Comparison of ENCODE assay signal across 26 cellular contexts in the genomic region with DNA sequence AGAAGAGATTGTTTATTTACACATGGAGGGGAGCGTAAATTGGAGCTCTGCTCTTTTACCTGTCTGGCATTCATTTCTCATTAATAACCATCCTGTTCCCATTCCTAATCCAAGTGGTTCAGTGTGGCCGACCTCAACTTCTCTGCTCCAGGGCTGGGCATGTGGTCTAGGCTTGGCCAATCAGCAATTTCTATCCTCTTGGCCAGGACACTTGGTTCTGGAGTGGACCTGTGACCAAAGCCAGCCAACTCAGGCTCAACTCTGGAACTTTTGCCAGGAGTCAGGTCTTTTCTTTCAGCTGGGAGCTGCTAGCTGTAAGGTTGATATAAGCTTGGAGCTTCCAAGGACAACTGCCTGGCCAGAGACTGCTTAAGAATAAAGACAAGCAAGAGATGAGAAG. TPM values are rescaled to one million over a fixed set of nuclear protein-coding genes. Genes with fewer than 3 reads are reported as not detected.
"Had no signal": no experiment of that assay in that cellular context is flagged by ENCODE, and none has a peak within 500 bp of the region (broad histone marks: within the 10 kb centered on the region; RNA-seq: fewer than 3 reads in every experiment).

No MANE protein-coding gene starts in this region.

- H3K27ac ChIP-seq: ascending aorta, SJSA1 had no signal

- DNase-seq: activated CD4-positive, alpha-beta T cell treated with anti-CD3 and anti-CD28 coated beads for 4 hours; activated CD4-positive, alpha-beta T cell treated with anti-CD3 and anti-CD28 coated beads, Interleukin-2, amount 50 U/mL, for 48 hours; activated CD8-positive, alpha-beta memory T cell treated with anti-CD3 and anti-CD28 coated beads, Interleukin-2, amount 10 ng/mL, durations not matched to agents 7 days and 5 days; activated effector memory CD4-positive, alpha-beta T cell treated with anti-CD3 and anti-CD28 coated beads, Interleukin-2, amount 50 U/mL, for 16 hours; activated naive CD4-positive, alpha-beta T cell treated with Interleukin-2 at 50 U/mL for 16 hours; activated naive CD8-positive, alpha-beta T cell treated with anti-CD3 and anti-CD28 coated beads, Interleukin-2, amount 50 U/mL, for 24 hours; activated T-cell treated with anti-CD3 and anti-CD28 coated beads, Interleukin-2, amount 50 U/mL, for 4 hours; amniotic stem cell; body of pancreas; MG63; NCI-H1105; NCI-H1436 treated with DMSO at 0.1 percent for 48 hours; NCI-H187; NCI-H2081 treated with DMSO at 0.1 percent for 48 hours; NCI-H446 treated with DMSO at 0.1 percent for 48 hours; NCI-H526 treated with DMSO at 0.1 percent for 48 hours; NCI-H82; RPMI8226; SHP77; SW 1271 had no signal

- H3K36me3 Mint-ChIP-seq: activated CD8-positive, alpha-beta memory T cell treated with anti-CD3 and anti-CD28 coated beads, Interleukin-2, amount 10 ng/mL, durations not matched to agents 7 days and 5 days; activated naive CD4-positive, alpha-beta T cell treated with anti-CD3 and anti-CD28 coated beads, Interleukin-2, amount 50 U/mL, for 72 hours had no signal

- H3K9me3 Mint-ChIP-seq: activated naive CD4-positive, alpha-beta T cell treated with anti-CD3 and anti-CD28 coated beads, Interleukin-2, amount 50 U/mL, for 72 hours; activated naive CD8-positive, alpha-beta T cell treated with anti-CD3 and anti-CD28 coated beads, Interleukin-2, amount 50 U/mL, for 24 hours; activated T-cell treated with anti-CD3 and anti-CD28 coated beads, Interleukin-2, amount 50 U/mL, for 4 hours had no signal

- H3K4me3 ChIP-seq: ascending aorta, body of pancreas, MG63, SJSA1 had no signal

- ATAC-seq: activated CD4-positive, CD25-positive, alpha-beta regulatory T cell treated with anti-CD3 and anti-CD28 coated beads, Interleukin-2, amount 50 U/mL, for 24 hours; activated CD8-positive, alpha-beta memory T cell treated with anti-CD3 and anti-CD28 coated beads, Interleukin-2, amount 10 ng/mL, durations not matched to agents 7 days and 5 days; activated naive CD4-positive, alpha-beta T cell treated with anti-CD3 and anti-CD28 coated beads, Interleukin-2, amount 50 U/mL, for 72 hours; activated naive CD8-positive, alpha-beta T cell treated with anti-CD3 and anti-CD28 coated beads, Interleukin-2, amount 50 U/mL, for 24 hours; activated T-cell treated with anti-CD3 and anti-CD28 coated beads, Interleukin-2, amount 50 U/mL, for 4 hours; body of pancreas; SK-N-SH treated with all-trans-retinoic acid at 6 μM for 48 hours had no signal

- H3K27me3 Mint-ChIP-seq: activated CD8-positive, alpha-beta memory T cell treated with anti-CD3 and anti-CD28 coated beads, Interleukin-2, amount 10 ng/mL, durations not matched to agents 7 days and 5 days had no signal

- H3K36me3 ChIP-seq: ascending aorta, MG63, SJSA1 had no signal

- H3K4me3 Mint-ChIP-seq: activated CD8-positive, alpha-beta memory T cell treated with anti-CD3 and anti-CD28 coated beads, Interleukin-2, amount 10 ng/mL, durations not matched to agents 7 days and 5 days; activated naive CD8-positive, alpha-beta T cell treated with anti-CD3 and anti-CD28 coated beads, Interleukin-2, amount 50 U/mL, for 24 hours; activated T-cell treated with anti-CD3 and anti-CD28 coated beads, Interleukin-2, amount 50 U/mL, for 4 hours had no signal

- H3K9me3 ChIP-seq: ascending aorta, body of pancreas, MG63, SJSA1 had no signal

- H3K27me3 ChIP-seq: ascending aorta, body of pancreas, MG63, SJSA1 had no signal

- H3K27ac Mint-ChIP-seq: activated CD8-positive, alpha-beta memory T cell treated with anti-CD3 and anti-CD28 coated beads, Interleukin-2, amount 10 ng/mL, durations not matched to agents 7 days and 5 days; activated naive CD4-positive, alpha-beta T cell treated with anti-CD3 and anti-CD28 coated beads, Interleukin-2, amount 50 U/mL, for 72 hours; activated naive CD8-positive, alpha-beta T cell treated with anti-CD3 and anti-CD28 coated beads, Interleukin-2, amount 50 U/mL, for 24 hours had no signal

- H3K4me1 Mint-ChIP-seq: activated CD8-positive, alpha-beta memory T cell treated with anti-CD3 and anti-CD28 coated beads, Interleukin-2, amount 10 ng/mL, durations not matched to agents 7 days and 5 days had no signal

- H3K4me1 ChIP-seq: ascending aorta, SJSA1 had no signal

RNA-seq across cellular contexts. Expression of gene RASL11B, which starts 15.6 kb away (rescaled TPM):
- total RNA-seq: ascending aorta, OCI-LY7 had no signal
